10 cellular contexts compared by ENCODE assay signal in the genomic region with DNA sequence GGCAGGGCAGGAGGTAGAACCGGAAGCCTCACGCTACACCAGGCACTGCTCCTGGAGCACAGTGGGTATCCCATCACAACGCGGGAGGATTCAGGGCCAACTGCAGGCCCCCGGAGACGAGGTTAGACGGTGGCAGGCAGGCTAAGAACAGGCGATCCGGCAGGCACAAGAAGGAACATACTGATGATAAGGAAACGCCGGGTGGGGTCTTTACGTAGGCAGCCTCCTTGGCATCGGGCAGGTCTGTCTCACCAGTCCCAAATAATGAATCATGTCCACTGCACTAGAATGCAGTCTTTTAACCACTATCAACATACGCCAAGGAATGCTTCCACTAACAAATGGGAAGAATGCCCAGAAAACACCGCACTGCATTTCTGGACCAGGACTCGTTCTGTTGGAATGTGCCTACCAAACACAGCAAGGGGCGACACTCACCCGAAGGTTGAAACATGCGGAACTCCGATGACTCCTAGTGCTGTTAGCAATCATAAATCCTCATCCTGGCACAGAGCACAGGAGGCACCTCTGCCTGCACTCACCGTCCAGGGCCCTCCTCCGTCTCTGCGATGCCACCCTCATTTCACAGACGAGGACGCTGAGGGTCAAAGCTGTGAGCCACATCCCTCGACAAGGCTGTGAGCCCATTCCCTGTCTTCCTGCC. TPM values are rescaled to one million over a fixed set of nuclear protein-coding genes. Genes with fewer than 3 reads are reported as not detected.
DNase-seq lines count a peak whose midpoint lies in the region; ATAC-seq and TF ChIP-seq lines count a peak whose summit lies in the region.
"Had no signal": no experiment of that assay in that cellular context is flagged by ENCODE, and none has a peak within 500 bp of the region (broad histone marks: within the 10 kb centered on the region; RNA-seq: fewer than 3 reads in every experiment).

No MANE protein-coding gene starts in this region.

- H3K36me3 ChIP-seq in muscle layer of colon (ENCODE audit: insufficient read depth, low read length) (peaks cover 4% of the 10 kb centered on the region), HAP-1 (replicated peaks) (no peaks in the 10 kb centered on the region)

- H3K27ac Mint-ChIP-seq in activated T-cell treated with anti-CD3 and anti-CD28 coated beads, Interleukin-2, amount 50 U/mL, for 24 hours, result no peak overlapping the region

- in situ Hi-C loops in HAP-1 (cut with MboI; ENCODE audit: low sequenced_read_pairs), result no loop called here

- TF ChIP-seq POLR2A in erythroblast (IDR thresholded peaks at IDR 0.05; ENCODE audit: low read length), result no peak

- peak; percentile 3 for TF ChIP-seq CTCF in epithelial cell of esophagus (IDR thresholded peaks at IDR 0.05; ENCODE audit: insufficient read depth, low read depth, low read length, missing control alignments)

- H3K4me1 ChIP-seq in muscle layer of colon (ENCODE audit: insufficient read depth, low read length), result peaks cover 24% of the 10 kb centered on the region
- H3K4me1 ChIP-seq in HAP-1, result no peaks in the 10 kb centered on the region

- H3K27me3 ChIP-seq in muscle layer of colon (ENCODE audit: control insufficient read depth in 1 of 2, insufficient read depth in 2 of 2, low read length in 2 of 2) (no peaks in the 10 kb centered on the region), HAP-1 (ENCODE audit: low read depth) (no peaks in the 10 kb centered on the region)

- no peaks in the 10 kb centered on the region for H3K27me3 Mint-ChIP-seq in activated T-cell treated with anti-CD3 and anti-CD28 coated beads, Interleukin-2, amount 50 U/mL, for 24 hours

- DNase-seq in A172 (ENCODE audit: low spot score) (peak; percentile 97), M059J (ENCODE audit: low read depth) (peak; percentile 100), epithelial cell of esophagus (ENCODE audit: low read depth) (peak; percentile 99), HAP-1 (ENCODE audit: low spot score in 2 of 2) (no peak), erythroblast (lab: John Stamatoyannopoulos, UW) (no peak)
- DNase-seq in activated T-cell treated with anti-CD3 and anti-CD28 coated beads, Interleukin-2, amount 50 U/mL, for 24 hours, result no peak
- DNase-seq: OCI-M1; stimulated activated CD4-positive, alpha-beta T cell treated with anti-CD3 and anti-CD28 coated beads, Interleukin-15, amount 100 ng/mL, for 24 hours had no signal

- H3K27ac ChIP-seq in muscle layer of colon (ENCODE audit: low read depth, low read length), result peak overlapping the region; percentile 49

- peaks cover 42% of the 10 kb centered on the region for H3K4me1 Mint-ChIP-seq in activated T-cell treated with anti-CD3 and anti-CD28 coated beads, Interleukin-2, amount 50 U/mL, for 24 hours (ENCODE audit: low read depth)

- H3K9me3 Mint-ChIP-seq in activated T-cell treated with anti-CD3 and anti-CD28 coated beads, Interleukin-2, amount 50 U/mL, for 24 hours, result no peaks in the 10 kb centered on the region

- H3K9me3 ChIP-seq in muscle layer of colon (ENCODE audit: low read length) (no peaks in the 10 kb centered on the region), HAP-1 (no peaks in the 10 kb centered on the region)

- H3K4me3 ChIP-seq in epithelial cell of esophagus (ENCODE audit: low read length) (no peak overlapping the region), muscle layer of colon (ENCODE audit: low read depth in 1 of 2, low read length in 2 of 2) (peak overlapping the region in 1 of 2 donors; percentile 41), HAP-1 (no peak overlapping the region)

- peaks cover 11% of the 10 kb centered on the region for H3K36me3 Mint-ChIP-seq in activated T-cell treated with anti-CD3 and anti-CD28 coated beads, Interleukin-2, amount 50 U/mL, for 24 hours (ENCODE audit: low read depth)

- no peak overlapping the region for H3K9ac ChIP-seq in muscle layer of colon (ENCODE audit: low read length)

- H3K4me3 Mint-ChIP-seq in activated T-cell treated with anti-CD3 and anti-CD28 coated beads, Interleukin-2, amount 50 U/mL, for 24 hours, result no peak overlapping the region

- ATAC-seq in GM21515 (IDR thresholded peaks at IDR 0.05; ENCODE audit: unreplicated experiment), result no peak

RNA-seq across cellular contexts. Expression of a gene that starts 35.2 kb away (rescaled TPM):
- 2.1 and 4.8 TPM in 2 replicates for total RNA-seq in A172 (2014; rRNA removed; shearing (Covaris generic))
- 2.6 and 8.9 TPM in 2 replicates for total RNA-seq in M059J (2014; rRNA removed; shearing (Covaris generic))

Comparison
In these comparisons a context has a peak if more than half of its experiments do, and no peak if none do; other contexts are left out.
1. DNase-seq: peak in A172 (single experiment), M059J (single experiment) and epithelial cell of esophagus (single experiment); none in activated T-cell treated with anti-CD3 and anti-CD28 coated beads, Interleukin-2, amount 50 U/mL, for 24 hours (single experiment), HAP-1 (0 of 2) and erythroblast (0 of 2).